ENCODE assay signal across 8 cellular contexts in genomic region chr17:63699638-63700527, GRCh38. TPM values are rescaled to one million over a fixed set of nuclear protein-coding genes. Genes with fewer than 3 reads are reported as not detected.
DNase-seq lines count a peak whose midpoint lies in the region; ATAC-seq and TF ChIP-seq lines count a peak whose summit lies in the region.

LIMD2 (minus strand) TSS chr17:63700125; CDS start chr17:63699298, 827 bp downstream.

- H3K4me3 Mint-ChIP-seq in activated T-cell treated with anti-CD3 and anti-CD28 coated beads, Interleukin-2, amount 50 U/mL, for 4 hours: peak within 1 kb of the TSS; percentile 87

- H3K9ac ChIP-seq in OCI-LY1 (ENCODE audit: low read length): peak within 1 kb of the TSS; percentile 98

- H3K27me3 ChIP-seq in OCI-LY1 (ENCODE audit: insufficient read depth, low read length) (no peaks in the 10 kb centered on the region), neuron (ENCODE audit: insufficient read depth, low read length) (no peaks in the 10 kb centered on the region)

- DNase-seq in activated T-cell treated with anti-CD3 and anti-CD28 coated beads, Interleukin-2, amount 50 U/mL, for 4 hours: peak; percentile 84
- peak; percentile 23 for DNase-seq in fibroblast of pulmonary artery (ENCODE audit: low read depth)
- DNase-seq in medulla oblongata (ENCODE audit: extremely low spot score): no peak

- H3F3A ChIP-seq in OCI-LY1 (ENCODE audit: insufficient read depth, low read length): no peaks in the 10 kb centered on the region

- ATAC-seq in GM18498 (IDR thresholded peaks at IDR 0.05; ENCODE audit: unreplicated experiment): peak; percentile 24
- peak; percentile 18 for ATAC-seq in HG03135 (IDR thresholded peaks at IDR 0.05; ENCODE audit: unreplicated experiment)
- peak; percentile 31 to 35 for ATAC-seq in activated T-cell treated with anti-CD3 and anti-CD28 coated beads, Interleukin-2, amount 50 U/mL, for 4 hours

- H2AFZ ChIP-seq in OCI-LY1 (ENCODE audit: low read length) (no peak within 1 kb of the TSS), neuron (ENCODE audit: low read depth, low read length) (peak within 1 kb of the TSS; percentile 41)

- no peaks in the 10 kb centered on the region for H3K79me2 ChIP-seq in OCI-LY1 (ENCODE audit: insufficient read depth, low read length)

- peaks cover 71% of the 10 kb centered on the region for H3K4me1 Mint-ChIP-seq in activated T-cell treated with anti-CD3 and anti-CD28 coated beads, Interleukin-2, amount 50 U/mL, for 4 hours (ENCODE audit: low read depth)

- no peaks in the 10 kb centered on the region for H3K9me3 ChIP-seq in OCI-LY1 (ENCODE audit: low read length)
- no peaks in the 10 kb centered on the region for H3K9me3 ChIP-seq in neuron (ENCODE audit: low read length)

- no peaks in the 10 kb centered on the region for H3K9me2 ChIP-seq in OCI-LY1 (ENCODE audit: low read depth, low read length)

- peak within 1 kb of the TSS; percentile 92 for H3K4me2 ChIP-seq in OCI-LY1 (ENCODE audit: low read length)

- peaks cover 10% of the 10 kb centered on the region for H3K36me3 Mint-ChIP-seq in activated T-cell treated with anti-CD3 and anti-CD28 coated beads, Interleukin-2, amount 50 U/mL, for 4 hours (ENCODE audit: insufficient read depth)

- H3K9me3 Mint-ChIP-seq in activated T-cell treated with anti-CD3 and anti-CD28 coated beads, Interleukin-2, amount 50 U/mL, for 4 hours: no peaks in the 10 kb centered on the region

- peaks cover 77% of the 10 kb centered on the region for H3K4me1 ChIP-seq in OCI-LY1 (ENCODE audit: insufficient read depth, low read length, severe bottlenecking)
- H3K4me1 ChIP-seq in neuron (ENCODE audit: insufficient read depth, low read length): peaks cover 4% of the 10 kb centered on the region

- H3K36me3 ChIP-seq in OCI-LY1 (ENCODE audit: insufficient read depth, low read length) (peaks cover 58% of the 10 kb centered on the region), neuron (ENCODE audit: insufficient read depth, low read length) (peaks cover 38% of the 10 kb centered on the region)

- H3K4me3 ChIP-seq in OCI-LY1 (ENCODE audit: low read depth, low read length, poor library complexity, severe bottlenecking) (peak within 1 kb of the TSS; percentile 93), fibroblast of pulmonary artery (replicated peaks; ENCODE audit: low read depth, low read length) (peak within 1 kb of the TSS; percentile 57), neuron (ENCODE audit: low read length) (peak within 1 kb of the TSS; percentile 57)

- TF ChIP-seq CTCF in OCI-LY1 (IDR thresholded peaks at IDR 0.05; ENCODE audit: low read length) (no peak), fibroblast of pulmonary artery (IDR thresholded peaks at IDR 0.05; ENCODE audit: low read length, missing control alignments) (no peak)

- H3K27me3 Mint-ChIP-seq in activated T-cell treated with anti-CD3 and anti-CD28 coated beads, Interleukin-2, amount 50 U/mL, for 4 hours (ENCODE audit: low read depth): no peaks in the 10 kb centered on the region

- no peaks in the 10 kb centered on the region for H4K20me1 ChIP-seq in OCI-LY1 (ENCODE audit: insufficient read depth, low read length)

- H3K27ac ChIP-seq in OCI-LY1 (ENCODE audit: low read depth, low read length, poor library complexity, severe bottlenecking): peak within 1 kb of the TSS; percentile 98
- H3K27ac ChIP-seq in temporal lobe (ENCODE audit: low read depth, low read length): no peak within 1 kb of the TSS

RNA-seq across cellular contexts. Expression of gene LIMD2, which starts in this region (rescaled TPM):
- 100 to 1,000 TPM; 119 to 169 (median 146) TPM for total RNA-seq in activated T-cell treated with anti-CD3 and anti-CD28 coated beads, Interleukin-2, amount 50 U/mL, for 4 hours
- 18.4 TPM for total RNA-seq in temporal lobe
